In genomic region chr2:72613931-72614330, GRCh38 we compare ENCODE assay signal across 19 cellular contexts.
"Had no signal": no experiment of that assay in that cellular context is flagged by ENCODE, and none has a peak within 500 bp of the region (broad histone marks: within the 10 kb centered on the region; RNA-seq: fewer than 3 reads in every experiment).

No MANE protein-coding gene starts in this region.

- ATAC-seq: activated CD4-positive, CD25-positive, alpha-beta regulatory T cell treated with anti-CD3 and anti-CD28 coated beads, Interleukin-2, amount 50 U/mL, for 24 hours; activated T-cell treated with anti-CD3 and anti-CD28 coated beads, Interleukin-2, amount 50 U/mL, for 4 hours; foreskin keratinocyte; heart left ventricle; left ventricle myocardium superior had no signal

- H3K27me3 Mint-ChIP-seq: stimulated activated naive CD8-positive, alpha-beta T cell treated with anti-CD3 and anti-CD28 coated beads, Interleukin-15, Interleukin-2, amounts not matched to agents 100 ng/mL and 50 ng/mL, for 24 hours; type B pancreatic cell had no signal

- H3K27ac Mint-ChIP-seq: immature natural killer cell; nephron; stimulated activated naive CD8-positive, alpha-beta T cell treated with anti-CD3 and anti-CD28 coated beads, Interleukin-15, Interleukin-2, amounts not matched to agents 100 ng/mL and 50 ng/mL, for 24 hours; type B pancreatic cell had no signal

- H3K4me3 Mint-ChIP-seq: activated T-cell treated with anti-CD3 and anti-CD28 coated beads, Interleukin-2, amount 50 U/mL, for 4 hours; immature natural killer cell; nephron; stimulated activated naive CD8-positive, alpha-beta T cell treated with anti-CD3 and anti-CD28 coated beads, Interleukin-15, Interleukin-2, amounts not matched to agents 100 ng/mL and 50 ng/mL, for 24 hours; type B pancreatic cell had no signal

- DNase-seq: activated CD4-positive, alpha-beta T cell treated with anti-CD3 and anti-CD28 coated beads, Interleukin-2, amount 50 U/mL, for 1 hour; activated CD8-positive, alpha-beta memory T cell treated with anti-CD3 and anti-CD28 coated beads, Interleukin-2, amount 50 U/mL, for 4 hours; activated naive CD4-positive, alpha-beta T cell treated with anti-CD3 and anti-CD28 coated beads, Interleukin-2, amount 50 U/mL, for 16 hours; activated T-cell treated with anti-CD3 and anti-CD28 coated beads, Interleukin-2, amount 50 U/mL, for 4 hours; aorta; effector CD8-positive, alpha-beta T cell; esophagus squamous epithelium; foreskin keratinocyte; heart left ventricle; immature natural killer cell; left ventricle myocardium superior; mesendoderm; nucleus accumbens; T1000 had no signal

- H3K4me1 Mint-ChIP-seq: nephron had no signal

- FAIRE-seq: endothelial cell of umbilical vein had no signal
